In genomic region chr12:67268896-67269631, GRCh38 we compare ENCODE assay signal across 8 cellular contexts. TPM values are rescaled to one million over a fixed set of nuclear protein-coding genes. Genes with fewer than 3 reads are reported as not detected.
DNase-seq lines count a peak whose midpoint lies in the region; ATAC-seq and TF ChIP-seq lines count a peak whose summit lies in the region.

TSS of gene CAND1 (plus strand) at chr12:67269358. CDS start at chr12:67269718, 360 bp downstream.

- intact Hi-C loops in left ventricle myocardium inferior (cut with micrococcal nuclease) (no loop called here), prostate gland (cut with DNase I) (loop anchor here (5.0 to 10.0 kb wide), 2 partner anchors 202 to 1084 kb away; partner anchors contain the start of gene IRAK3)

- TF ChIP-seq POLR2A in prostate gland (IDR thresholded peaks at IDR 0.05): peak; percentile 90

- H3K27me3 ChIP-seq in left ventricle myocardium inferior (ENCODE audit: low read depth) (no peaks in the 10 kb centered on the region), prostate gland (replicated peaks; ENCODE audit: insufficient read depth) (no peaks in the 10 kb centered on the region)

- H3K36me3 ChIP-seq in left ventricle myocardium inferior (no peaks in the 10 kb centered on the region), prostate gland (no peaks in the 10 kb centered on the region), urinary bladder (ENCODE audit: insufficient read depth) (no peaks in the 10 kb centered on the region)

- H3K4me1 ChIP-seq in left ventricle myocardium inferior (peaks cover 59% of the 10 kb centered on the region), prostate gland (replicated peaks) (no peaks in the 10 kb centered on the region), urinary bladder (ENCODE audit: insufficient read depth) (no peaks in the 10 kb centered on the region)

- H3K4me1 Mint-ChIP-seq in T-helper 17 cell: peaks cover 29% of the 10 kb centered on the region

- no peaks in the 10 kb centered on the region for H3K36me3 Mint-ChIP-seq in T-helper 17 cell (ENCODE audit: low read depth)

- ATAC-seq in GM18498 (IDR thresholded peaks at IDR 0.05; ENCODE audit: unreplicated experiment) (peak; percentile 78), HG02938 (IDR thresholded peaks at IDR 0.05; ENCODE audit: unreplicated experiment) (peak; percentile 77), T-helper 17 cell (peak; percentile 82)

- peak within 1 kb of the TSS; percentile 98 for H3K4me3 Mint-ChIP-seq in T-helper 17 cell

- H3K27ac ChIP-seq in angular gyrus (ENCODE audit: low read depth, low read length) (peak within 1 kb of the TSS; percentile 97), left ventricle myocardium inferior (replicated peaks) (peak within 1 kb of the TSS; percentile 99), prostate gland (peak within 1 kb of the TSS; percentile 98 to 99), urinary bladder (ENCODE audit: low read depth) (peak within 1 kb of the TSS; percentile 95)

- H3K27ac Mint-ChIP-seq in T-helper 17 cell: peak within 1 kb of the TSS; percentile 100

- under 1% methylated on average over 61 of the region's 61 CpGs for WGBS in prostate gland
- WGBS in urinary bladder: under 1% methylated on average over 61 of the region's 61 CpGs

- TF ChIP-seq CTCF in left ventricle myocardium inferior (IDR thresholded peaks at IDR 0.05; ENCODE audit: borderline replicate concordance) (no peak), prostate gland (IDR thresholded peaks at IDR 0.05) (no peak)

- DNase-seq in NCI-H1694 treated with DMSO at 0.1 percent for 48 hours (lab: John Stamatoyannopoulos, UW) (peak; percentile 97), T-helper 17 cell (peak; percentile 90 to 93 (median 92)), left ventricle myocardium inferior (peak; percentile 97), prostate gland (ENCODE audit: low spot score) (peak; percentile 98)

- H3K4me3 ChIP-seq in left ventricle myocardium inferior: peak within 1 kb of the TSS; percentile 94
- H3K4me3 ChIP-seq in prostate gland: peak within 1 kb of the TSS; percentile 67 to 88
- peak within 1 kb of the TSS; percentile 76 for H3K4me3 ChIP-seq in urinary bladder (ENCODE audit: low read depth, low read length)

- no peaks in the 10 kb centered on the region for H3K27me3 Mint-ChIP-seq in T-helper 17 cell

- H3K9me3 ChIP-seq in T-helper 17 cell (ENCODE audit: control insufficient read depth, low read length, poor library complexity, severe bottlenecking): no peaks in the 10 kb centered on the region
- H3K9me3 ChIP-seq in left ventricle myocardium inferior (replicated peaks): no peaks in the 10 kb centered on the region
- no peaks in the 10 kb centered on the region for H3K9me3 ChIP-seq in prostate gland

RNA-seq across cellular contexts. Expression of gene CAND1, which starts in this region (rescaled TPM):
- total RNA-seq in T-helper 17 cell (100 to 1,000 TPM in 1 of 2 donors, 10 to 100 TPM in 1; 96.8 to 113 TPM), left ventricle myocardium inferior (32.9 TPM), prostate gland (100 to 1,000 TPM in 1 of 2 donors, 10 to 100 TPM in 1; 65.1 to 118 TPM), urinary bladder (210 TPM)
- 51.0 TPM for polyA plus RNA-seq in urinary bladder

Comparison
In these comparisons a context has a peak if more than half of its experiments do, and no peak if none do; other contexts are left out.
1. Peak in every context shown above with its lines: DNase-seq, ATAC-seq, H3K4me3 ChIP-seq and H3K27ac ChIP-seq.